7 cellular contexts compared by ENCODE assay signal in genomic region chr1:55204997-55205396, GRCh38. TPM values are rescaled to one million over a fixed set of nuclear protein-coding genes. Genes with fewer than 3 reads are reported as not detected.
DNase-seq lines count a peak whose midpoint lies in the region; ATAC-seq, FAIRE-seq and TF ChIP-seq lines count a peak whose summit lies in the region.

No MANE protein-coding gene starts in this region.

- H3K4me3 Mint-ChIP-seq in naive thymus-derived CD4-positive, alpha-beta T cell = peak overlapping the region in 5 of 10 donors; percentile 1 to 48 (median 8)

- intact Hi-C loops in naive thymus-derived CD4-positive, alpha-beta T cell (cut with micrococcal nuclease) = loop anchor here in 1 of 2 donors (1.0 to 2.0 kb wide), 2 partner anchors 8 to 16 kb away; no protein-coding TSS in a partner anchor
- intact Hi-C loops in esophagus muscularis mucosa (cut with DNase I) (no loop called here), OCI-LY7 (cut with micrococcal nuclease; ENCODE audit: unreplicated experiment) (no loop called here)

- no peak overlapping the region for H2AFZ ChIP-seq in OCI-LY7 (ENCODE audit: low read length)

- DNase-seq in H54 (ENCODE audit: insufficient read length, low spot score) (no peak), MG63 (peak; percentile 47), esophagus muscularis mucosa (ENCODE audit: extremely low spot score) (no peak), OCI-LY7 (ENCODE audit: low spot score) (no peak)
- no peak for DNase-seq in naive thymus-derived CD4-positive, alpha-beta T cell
- no peak for DNase-seq in stimulated activated CD4-positive, alpha-beta T cell treated with anti-CD3 and anti-CD28 coated beads, Interleukin-4, amount 100 ng/mL, for 4 hours

- H3K27me3 ChIP-seq in MG63 = no peaks in the 10 kb centered on the region
- H3K27me3 ChIP-seq in naive thymus-derived CD4-positive, alpha-beta T cell (ENCODE audit: control insufficient read depth in 2 of 2, insufficient read depth in 2 of 2, low read length in 2 of 2) = no peaks in the 10 kb centered on the region
- H3K27me3 ChIP-seq in esophagus muscularis mucosa = no peaks in the 10 kb centered on the region

- no peak for TF ChIP-seq EP300 in esophagus muscularis mucosa (IDR thresholded peaks at IDR 0.05)

- 42% methylated on average over 1 of the region's 1 CpG for WGBS in esophagus muscularis mucosa

- H3K9me3 ChIP-seq in MG63 = no peaks in the 10 kb centered on the region
- H3K9me3 ChIP-seq in naive thymus-derived CD4-positive, alpha-beta T cell (ENCODE audit: control insufficient read depth in 2 of 3, low read length in 3 of 3) = no peaks in the 10 kb centered on the region
- H3K9me3 ChIP-seq in esophagus muscularis mucosa = no peaks in the 10 kb centered on the region
- no peaks in the 10 kb centered on the region for H3K9me3 ChIP-seq in OCI-LY7 (ENCODE audit: low read length)

- FAIRE-seq in H54 (lab: Jason Lieb, UNC) = peak; percentile 82

- no peaks in the 10 kb centered on the region for H3K36me3 ChIP-seq in MG63
- H3K36me3 ChIP-seq in naive thymus-derived CD4-positive, alpha-beta T cell (ENCODE audit: control insufficient read depth in 2 of 3, insufficient read depth in 3 of 3, low read length in 3 of 3) = no peaks in the 10 kb centered on the region
- no peaks in the 10 kb centered on the region for H3K36me3 ChIP-seq in esophagus muscularis mucosa
- H3K36me3 ChIP-seq in OCI-LY7 (ENCODE audit: insufficient read depth, low read length) = peaks cover 19% of the 10 kb centered on the region

- no peak for TF ChIP-seq CTCF in esophagus muscularis mucosa (IDR thresholded peaks at IDR 0.05)
- TF ChIP-seq CTCF in OCI-LY7 (conservative IDR thresholded peaks at IDR 0.05; ENCODE audit: low read length) = no peak

- peaks cover 72% of the 10 kb centered on the region; the same call in 1 of the 2 replicates for H3K79me2 ChIP-seq in OCI-LY7 (ENCODE audit: insufficient read depth, low read depth, low read length)

- H3K27ac ChIP-seq in naive thymus-derived CD4-positive, alpha-beta T cell (ENCODE audit: low read depth, low read length) = no peak overlapping the region
- H3K27ac ChIP-seq in esophagus muscularis mucosa (replicated peaks in 1 of 4) (no peak overlapping the region), OCI-LY7 (ENCODE audit: low read depth, low read length, poor library complexity, severe bottlenecking) (no peak overlapping the region)

- peaks cover 56 to 94% (median 82%) of the 10 kb centered on the region in 7 donors for H3K4me1 Mint-ChIP-seq in naive thymus-derived CD4-positive, alpha-beta T cell

- peak overlapping the region in 7 of 9 donors; percentile 5 to 90 (median 41) for H3K27ac Mint-ChIP-seq in naive thymus-derived CD4-positive, alpha-beta T cell

- peak; percentile 87 for ATAC-seq in GM18870 (IDR thresholded peaks at IDR 0.05; ENCODE audit: unreplicated experiment)
- ATAC-seq in naive thymus-derived CD4-positive, alpha-beta T cell = no peak

- peaks cover 0 to 19% (median 13%) of the 10 kb centered on the region in 5 donors for H3K36me3 Mint-ChIP-seq in naive thymus-derived CD4-positive, alpha-beta T cell

- no peak overlapping the region for H3K4me2 ChIP-seq in OCI-LY7 (ENCODE audit: low read length)

- BruUV-seq in OCI-LY7 (replicated peaks; lab: Mats Ljungman, UMichigan) = no TSS peak

- H3K9me3 Mint-ChIP-seq in naive thymus-derived CD4-positive, alpha-beta T cell = peaks cover 0 to 1% (median 0%) of the 10 kb centered on the region in 11 donors

- H3K27me3 Mint-ChIP-seq in naive thymus-derived CD4-positive, alpha-beta T cell = no peaks in the 10 kb centered on the region

- no peaks in the 10 kb centered on the region for H3K9me2 ChIP-seq in OCI-LY7 (ENCODE audit: insufficient read depth, low read length)

- H3K4me3 ChIP-seq in MG63 = no peak overlapping the region
- no peak overlapping the region for H3K4me3 ChIP-seq in naive thymus-derived CD4-positive, alpha-beta T cell (ENCODE audit: low read length)
- no peak overlapping the region for H3K4me3 ChIP-seq in esophagus muscularis mucosa
- H3K4me3 ChIP-seq in OCI-LY7 (ENCODE audit: low read depth, low read length, poor library complexity, severe bottlenecking) = no peak overlapping the region

- CTCF ChIA-PET in naive thymus-derived CD4-positive, alpha-beta T cell (lab: Charles Lee) = interaction anchor here (1.2 kb wide), 1 partner anchor 9 kb away, joined by 3 read pairs; no protein-coding TSS in a partner anchor
- CTCF ChIA-PET in OCI-LY7 (lab: Charles Lee; ENCODE audit: unreplicated experiment) = no interaction called here

- peaks cover 29 to 38% of the 10 kb centered on the region in 2 donors for H3K4me1 ChIP-seq in naive thymus-derived CD4-positive, alpha-beta T cell (ENCODE audit: control insufficient read depth in 2 of 2, insufficient read depth in 2 of 2, low read length in 2 of 2)
- H3K4me1 ChIP-seq in esophagus muscularis mucosa (peaks cover 44 to 81% (median 78%) of the 10 kb centered on the region in 4 donors), OCI-LY7 (ENCODE audit: insufficient read depth, low read length, poor library complexity, severe bottlenecking) (peaks cover 13% of the 10 kb centered on the region)

- H4K20me1 ChIP-seq in OCI-LY7 (ENCODE audit: insufficient read depth, low read length) = peaks cover 15% of the 10 kb centered on the region; the same call in 1 of the 2 replicates

- TF ChIP-seq POLR2A in H54 (IDR thresholded peaks at IDR 0.05; ENCODE audit: low read depth, low read length) (no peak), esophagus muscularis mucosa (IDR thresholded peaks at IDR 0.05; ENCODE audit: low read depth) (no peak)

- POLR2A ChIA-PET in naive thymus-derived CD4-positive, alpha-beta T cell (lab: Charles Lee) = interaction anchor here (1.3 to 4.3 kb wide), 2 partner anchors 8 to 10 kb away, joined by 3 to 23 read pairs; partner anchors contain the start of gene USP24
- POLR2A ChIA-PET in OCI-LY7 (lab: Charles Lee) = interaction anchor here (1.0 to 1.6 kb wide), 2 partner anchors 13 to 61 kb away, joined by 3 read pairs; no protein-coding TSS in a partner anchor

RNA-seq across cellular contexts. Expression of gene USP24, which starts 10.2 kb away (rescaled TPM):
- 9.9 and 12.3 TPM in 2 replicates for total RNA-seq in MG63 (2014; rRNA removed; shearing (Covaris generic); ENCODE audit: low replicate concordance)
- total RNA-seq in naive thymus-derived CD4-positive, alpha-beta T cell = 10 to 100 TPM; 47.3 to 91.4 (median 75.4) TPM
- polyA plus RNA-seq in naive thymus-derived CD4-positive, alpha-beta T cell = 10 to 100 TPM in 1 of 2 donors, 1 to 10 TPM in 1; 4.7 to 10.3 TPM
- total RNA-seq in esophagus muscularis mucosa = 10 to 100 TPM; 28.3 to 45.3 (median 37.7) TPM
- total RNA-seq in OCI-LY7 (2014; rRNA removed; shearing (Covaris generic)) = 35.1 and 42.5 TPM in 2 replicates
- 46.3 and 49.1 TPM in 2 replicates for total RNA-seq in OCI-LY7 (2022)
